ENCODE assay signal across 18 cellular contexts in the genomic region with DNA sequence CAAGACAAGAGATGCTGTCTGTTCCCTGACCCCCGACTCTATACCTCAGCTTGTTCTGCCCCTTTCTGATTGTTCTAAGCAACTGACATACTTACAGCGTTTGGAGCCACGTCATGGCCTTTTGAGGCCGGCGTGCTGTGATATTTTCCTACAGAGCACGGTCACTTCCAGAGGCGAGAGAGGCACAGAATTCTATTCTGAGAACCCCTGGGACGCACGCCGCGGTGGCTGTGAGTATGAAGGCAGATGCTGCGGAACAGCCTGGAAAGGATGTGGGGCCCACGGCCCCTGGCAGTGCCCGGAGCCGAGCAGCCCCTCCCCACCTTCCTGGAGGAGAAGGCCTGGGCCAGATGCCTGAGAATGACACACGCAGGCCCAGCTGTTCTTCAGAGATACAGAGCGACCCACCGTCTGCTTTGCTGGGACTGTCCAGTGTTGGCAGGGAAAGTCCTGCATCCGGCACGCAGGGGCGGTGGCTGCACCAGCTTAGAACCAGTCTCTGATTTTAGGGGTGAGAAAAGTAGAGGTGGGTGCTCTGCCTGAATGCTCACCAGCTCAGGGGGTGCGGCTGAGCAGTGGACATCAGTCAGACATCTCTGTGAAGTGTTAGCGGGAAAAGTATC.
"Had no signal": no experiment of that assay in that cellular context is flagged by ENCODE, and none has a peak within 500 bp of the region (broad histone marks: within the 10 kb centered on the region; RNA-seq: fewer than 3 reads in every experiment).

No MANE protein-coding gene starts in this region.

- H3K9me3 Mint-ChIP-seq: activated CD4-positive, alpha-beta memory T cell treated with anti-CD3 and anti-CD28 coated beads, Interleukin-2, amount 10 ng/mL, durations not matched to agents 7 days and 5 days; activated T-helper 17 cell treated with anti-CD3 and anti-CD28 coated beads, Interleukin-2, amount 50 U/mL, for 72 hours; naive thymus-derived CD4-positive, alpha-beta T cell; stimulated activated naive CD8-positive, alpha-beta T cell treated with anti-CD3 and anti-CD28 coated beads, Interleukin-15, Interleukin-2, amounts not matched to agents 100 ng/mL and 50 ng/mL, for 24 hours had no signal

- H3K4me3 Mint-ChIP-seq: activated CD4-positive, alpha-beta memory T cell treated with anti-CD3 and anti-CD28 coated beads, Interleukin-2, amount 10 ng/mL, durations not matched to agents 7 days and 5 days; activated T-helper 17 cell treated with anti-CD3 and anti-CD28 coated beads, Interleukin-2, amount 50 U/mL, for 72 hours; stimulated activated naive CD8-positive, alpha-beta T cell treated with anti-CD3 and anti-CD28 coated beads, Interleukin-15, Interleukin-2, amounts not matched to agents 100 ng/mL and 50 ng/mL, for 24 hours had no signal

- H3K36me3 ChIP-seq: gastroesophageal sphincter, heart right ventricle, prostate gland, tibial nerve had no signal

- H3K9me3 ChIP-seq: gastroesophageal sphincter, heart right ventricle, prostate gland, tibial nerve had no signal

- H3K27ac Mint-ChIP-seq: activated CD4-positive, alpha-beta memory T cell treated with anti-CD3 and anti-CD28 coated beads, Interleukin-2, amount 10 ng/mL, durations not matched to agents 7 days and 5 days; activated T-helper 17 cell treated with anti-CD3 and anti-CD28 coated beads, Interleukin-2, amount 50 U/mL, for 72 hours; naive thymus-derived CD4-positive, alpha-beta T cell; stimulated activated naive CD8-positive, alpha-beta T cell treated with anti-CD3 and anti-CD28 coated beads, Interleukin-15, Interleukin-2, amounts not matched to agents 100 ng/mL and 50 ng/mL, for 24 hours had no signal

- ATAC-seq: activated T-helper 17 cell treated with anti-CD3 and anti-CD28 coated beads, Interleukin-2, amount 50 U/mL, for 72 hours; gastroesophageal sphincter; heart right ventricle; left colon; naive thymus-derived CD4-positive, alpha-beta T cell had no signal

- H3K27ac ChIP-seq: epithelial cell of prostate, gastroesophageal sphincter, heart right ventricle, prostate gland, tibial nerve had no signal

- H3K4me3 ChIP-seq: gastroesophageal sphincter, heart right ventricle, lung, prostate gland, tibial nerve had no signal

- H3K36me3 Mint-ChIP-seq: naive thymus-derived CD4-positive, alpha-beta T cell had no signal

- DNase-seq: activated CD4-positive, alpha-beta memory T cell treated with anti-CD3 and anti-CD28 coated beads, Interleukin-2, amount 10 ng/mL, durations not matched to agents 7 days and 5 days; activated CD4-positive, alpha-beta T cell treated with anti-CD3 and anti-CD28 coated beads for 48 hours; activated naive CD4-positive, alpha-beta T cell treated with Interleukin-2 at 50 U/mL for 16 hours; amygdala; cerebellar nuclear complex; cortex of kidney; heart right ventricle; left colon; naive thymus-derived CD4-positive, alpha-beta T cell; stimulated activated CD4-positive, alpha-beta T cell treated with anti-CD3 and anti-CD28 coated beads, Interleukin-12 subunit alpha, Interleukin-12 subunit beta, amount 100 ng/mL, for 4 hours; stimulated activated CD4-positive, alpha-beta T cell treated with anti-CD3 and anti-CD28 coated beads, Interleukin-4, amount 100 ng/mL, for 4 hours had no signal
